Comparison of ENCODE assay signal across 8 cellular contexts in the genomic region with DNA sequence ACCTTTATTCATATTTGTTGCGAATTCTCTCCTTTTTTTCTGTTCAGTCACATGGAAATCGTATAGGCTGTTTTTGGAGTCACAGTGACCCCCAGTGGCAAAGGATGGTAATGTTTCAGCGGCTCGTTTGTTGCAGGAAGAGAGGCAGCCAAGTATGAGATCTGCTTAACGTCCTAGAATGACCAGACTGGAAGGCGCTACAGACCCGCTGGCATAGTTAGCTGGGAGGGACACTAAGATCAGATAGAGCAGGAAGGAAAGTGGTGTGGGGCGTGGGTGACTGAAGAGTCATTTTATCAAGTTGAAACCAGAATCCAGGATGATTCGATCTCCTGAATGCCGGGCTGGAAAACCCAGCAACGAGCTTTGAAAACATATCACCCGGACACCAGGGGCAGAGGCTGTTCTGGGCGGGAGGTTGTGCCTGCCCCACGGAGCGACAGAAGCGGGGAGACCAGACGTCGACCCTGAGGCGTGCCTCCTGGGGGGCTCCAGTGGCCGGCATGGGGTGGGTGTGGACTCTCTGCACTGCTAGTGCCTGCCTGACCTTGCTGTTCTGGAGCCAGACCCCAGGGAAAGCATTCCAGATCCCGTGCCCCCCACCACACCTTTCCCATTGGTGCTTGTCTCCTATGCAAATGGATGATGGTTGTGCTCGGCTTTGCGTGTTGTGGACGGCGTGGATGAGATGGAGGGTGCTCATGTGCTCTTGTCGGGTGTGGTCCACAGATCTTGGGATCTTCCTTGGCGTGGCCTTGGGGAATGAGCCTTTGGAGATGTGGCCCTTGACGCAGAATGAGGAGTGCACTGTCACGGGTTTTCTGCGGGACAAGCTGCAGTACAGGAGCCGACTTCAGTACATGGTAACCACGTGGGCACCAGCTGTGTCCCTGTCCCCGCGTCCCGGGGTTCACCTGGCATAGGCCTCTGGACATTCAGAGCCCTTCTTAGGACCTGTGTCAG. TPM values are rescaled to one million over a fixed set of nuclear protein-coding genes. Genes with fewer than 3 reads are reported as not detected.
DNase-seq lines count a peak whose midpoint lies in the region; ATAC-seq and TF ChIP-seq lines count a peak whose summit lies in the region.

No MANE protein-coding gene starts in this region.

- H3K27me3 ChIP-seq in dorsolateral prefrontal cortex (no peaks in the 10 kb centered on the region), lower lobe of right lung (ENCODE audit: low read depth) (no peaks in the 10 kb centered on the region)

- ATAC-seq in HG02885 (IDR thresholded peaks at IDR 0.05; ENCODE audit: poor library complexity, unreplicated experiment) (peak; percentile 51), lower lobe of right lung (peak; percentile 82 to 87), HG02642 (IDR thresholded peaks at IDR 0.05; ENCODE audit: poor library complexity, unreplicated experiment) (no peak)

- in situ Hi-C loops in Caki2 (cut with HindIII; ENCODE audit: low pct_unique_long_range_greater_than_20kb, low sequenced_read_pairs) = no loop called here

- TF ChIP-seq CTCF in dorsolateral prefrontal cortex (IDR thresholded peaks at IDR 0.05 in 54 of 56, conservative IDR thresholded peaks at IDR 0.05 in 2 of 56; ENCODE audit: low read depth in 1 of 56, partially characterized antibody in 56 of 56) (peak; percentile 85 to 99 (median 94)), lower lobe of right lung (IDR thresholded peaks at IDR 0.05) (peak; percentile 90)

- intact Hi-C loops in dorsolateral prefrontal cortex (cut with DNase I) (loop anchor here (2.0 to 5.0 kb wide), 3 partner anchors 125 to 272 kb away; no protein-coding TSS in a partner anchor), lower lobe of right lung (cut with DNase I) (no loop called here)

- H3K4me3 ChIP-seq in dorsolateral prefrontal cortex = peak overlapping the region in 46 of 59 donors; percentile 2 to 50 (median 28)
- peak overlapping the region; percentile 26 for H3K4me3 ChIP-seq in lower lobe of right lung

- no peaks in the 10 kb centered on the region for H3K9me3 ChIP-seq in lower lobe of right lung

- peak overlapping the region in 2 of 59 donors; percentile 46 to 66 for H3K27ac ChIP-seq in dorsolateral prefrontal cortex
- H3K27ac ChIP-seq in lower lobe of right lung = peak overlapping the region; percentile 44

- DNase-seq in Caki2 (ENCODE audit: low read depth) (peak; percentile 83), NCI-H748 (lab: John Stamatoyannopoulos, UW; ENCODE audit: unreplicated experiment) (peak; percentile 47), dorsolateral prefrontal cortex (peak in 8 of 10 donors; percentile 56 to 87 (median 80)), lower lobe of right lung (no peak)
- peak; percentile 72 to 78 for DNase-seq in activated CD4-positive, alpha-beta T cell treated with anti-CD3 and anti-CD28 coated beads, Interleukin-2, amount 50 U/mL, for 4 hours
- DNase-seq in stimulated activated CD4-positive, alpha-beta T cell treated with anti-CD3 and anti-CD28 coated beads, TNF-alpha, amount 100 ng/mL, for 1 hour (ENCODE audit: low read depth in 3 of 3, low spot score in 1 of 3) = peak; percentile 31 to 73 (median 61)

- H3K36me3 ChIP-seq in lower lobe of right lung = no peaks in the 10 kb centered on the region

- peaks cover 5% of the 10 kb centered on the region for H3K4me1 ChIP-seq in lower lobe of right lung

RNA-seq across cellular contexts. Expression of a gene that starts 7.7 kb away (rescaled TPM):
- total RNA-seq in Caki2 (2014; rRNA removed; shearing (Covaris generic); ENCODE audit: low replicate concordance) = 0.34 TPM in 1 of 2 replicates, not detected in the other
- 10 to 100 TPM in 117 of 120 experiments, 1 to 10 TPM in 3; 5.0 to 52.7 (median 20.4) TPM for total RNA-seq in dorsolateral prefrontal cortex
- 2.6 TPM for total RNA-seq in lower lobe of right lung

RNA-seq across cellular contexts. Expression of a gene that starts 31.8 kb away (rescaled TPM):
- total RNA-seq in Caki2 (2014; rRNA removed; shearing (Covaris generic); ENCODE audit: low replicate concordance) = 5.3 and 6.8 TPM in 2 replicates
- total RNA-seq in dorsolateral prefrontal cortex (100 to 1,000 TPM; 135 to 968 (median 301) TPM), lower lobe of right lung (60.8 TPM)
